8 cellular contexts compared by ENCODE assay signal in the genomic region with DNA sequence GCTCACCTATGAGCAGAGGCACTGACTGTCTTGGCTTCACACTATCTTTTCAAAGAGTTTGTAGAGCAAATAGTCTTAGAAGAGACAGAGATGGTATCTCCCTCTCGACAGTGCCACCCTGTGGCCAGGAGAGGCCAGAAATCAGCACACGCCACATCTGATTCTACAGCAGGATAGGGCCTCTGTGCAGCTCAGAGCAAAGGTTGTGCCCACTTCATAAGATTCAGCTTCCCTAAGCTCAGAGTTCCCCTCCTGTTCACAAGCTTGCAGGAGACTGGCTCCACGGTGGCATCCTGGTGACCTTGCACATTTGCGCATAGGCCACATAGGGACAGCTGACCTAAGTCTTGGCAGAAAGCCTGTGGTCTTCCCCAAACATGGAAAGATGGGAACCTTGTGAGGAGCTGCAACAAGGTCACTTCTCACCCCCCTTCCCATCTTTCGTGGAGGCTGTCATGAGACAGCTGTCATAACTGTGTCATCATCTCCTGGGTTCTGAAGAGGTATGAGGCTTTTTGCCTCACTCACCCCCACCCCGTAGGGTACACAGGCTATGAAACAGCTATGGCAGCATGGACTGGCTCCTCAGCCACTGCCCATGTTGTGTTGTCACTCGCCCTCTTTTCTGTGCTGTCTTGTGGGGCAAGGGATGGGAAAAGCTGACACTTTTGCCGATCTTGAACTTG. TPM values are rescaled to one million over a fixed set of nuclear protein-coding genes. Genes with fewer than 3 reads are reported as not detected.
DNase-seq lines count a peak whose midpoint lies in the region; ATAC-seq and TF ChIP-seq lines count a peak whose summit lies in the region.

No MANE protein-coding gene starts in this region.

- H3K9me3 Mint-ChIP-seq in progenitor cell of endocrine pancreas (ENCODE audit: low read depth): no peaks in the 10 kb centered on the region

- H3K36me3 ChIP-seq in RWPE2 (ENCODE audit: low read depth) (no peaks in the 10 kb centered on the region), vagina (no peaks in the 10 kb centered on the region)

- H3K27ac Mint-ChIP-seq in progenitor cell of endocrine pancreas: peak overlapping the region; percentile 22

- H3K27me3 Mint-ChIP-seq in progenitor cell of endocrine pancreas: no peaks in the 10 kb centered on the region

- H3K4me3 ChIP-seq in RWPE2 (ENCODE audit: severe bottlenecking) (no peak overlapping the region), vagina (no peak overlapping the region)

- peak; percentile 60 for TF ChIP-seq CTCF in RWPE2 (IDR thresholded peaks at IDR 0.05; ENCODE audit: poor library complexity, severe bottlenecking)
- peak; percentile 83 for TF ChIP-seq CTCF in progenitor cell of endocrine pancreas (IDR thresholded peaks at IDR 0.05; ENCODE audit: unreplicated experiment)
- peak in 2 of 3 experiments; percentile 31 to 36 for TF ChIP-seq CTCF in vagina (IDR thresholded peaks at IDR 0.05)

- DNase-seq in EL (peak; percentile 48), RWPE2 (ENCODE audit: low spot score) (no peak), glomerular endothelial cell (ENCODE audit: extremely low read depth, low read depth, low spot score) (peak; percentile 7), progenitor cell of endocrine pancreas (ENCODE audit: low spot score, unreplicated experiment) (peak; percentile 28), vagina (ENCODE audit: extremely low spot score in 2 of 2) (no peak)
- DNase-seq in activated gamma-delta T cell treated with anti-CD3 and anti-CD28 coated beads, Interleukin-2, amount 50 U/mL, for 16 hours (ENCODE audit: low read depth): peak; percentile 65

- H3K36me3 Mint-ChIP-seq in progenitor cell of endocrine pancreas (ENCODE audit: insufficient read depth): no peaks in the 10 kb centered on the region

- no peaks in the 10 kb centered on the region for H3K27me3 ChIP-seq in RWPE2 (ENCODE audit: insufficient read depth, poor library complexity, severe bottlenecking)
- H3K27me3 ChIP-seq in vagina: no peaks in the 10 kb centered on the region

- no peak overlapping the region for H3K4me3 Mint-ChIP-seq in progenitor cell of endocrine pancreas (ENCODE audit: low read depth)

- H3K27ac ChIP-seq in RWPE2 (ENCODE audit: poor library complexity, severe bottlenecking): peak overlapping the region; percentile 11
- no peak overlapping the region for H3K27ac ChIP-seq in vagina

- ATAC-seq in HG03432 (IDR thresholded peaks at IDR 0.05; ENCODE audit: unreplicated experiment) (peak; percentile 60), RWPE2 (ENCODE audit: low read depth) (peak; percentile 63), HG02981 (IDR thresholded peaks at IDR 0.05; ENCODE audit: unreplicated experiment) (no peak)

- H3K4me1 ChIP-seq in RWPE2 (ENCODE audit: insufficient read depth, poor library complexity, severe bottlenecking) (peaks cover 18% of the 10 kb centered on the region), vagina (peaks cover 17% of the 10 kb centered on the region)

- intact Hi-C loops in vagina (cut with DNase I): no loop called here

- H3K4me1 Mint-ChIP-seq in progenitor cell of endocrine pancreas (ENCODE audit: low read depth): peaks cover 40% of the 10 kb centered on the region

- H3K9me3 ChIP-seq in RWPE2 (ENCODE audit: severe bottlenecking) (no peaks in the 10 kb centered on the region), vagina (no peaks in the 10 kb centered on the region)

- TF ChIP-seq POLR2A in vagina (IDR thresholded peaks at IDR 0.05): no peak

RNA-seq across cellular contexts. Expression of a gene that starts 3.0 kb away (rescaled TPM):
- total RNA-seq in glomerular endothelial cell (not detected in 2 replicates), progenitor cell of endocrine pancreas (1.2 and 1.8 TPM in 2 replicates), vagina (2.0 TPM)

Comparison
In these comparisons a context has a peak if more than half of its experiments do, and no peak if none do; other contexts are left out.
1. DNase-seq: peak in EL (single experiment), activated gamma-delta T cell treated with anti-CD3 and anti-CD28 coated beads, Interleukin-2, amount 50 U/mL, for 16 hours (single experiment), glomerular endothelial cell (single experiment) and progenitor cell of endocrine pancreas (single experiment); none in RWPE2 (single experiment) and vagina (0 of 2).
2. Peak in every context shown above with its lines, with median percentiles within 50 percentile points of each other: CTCF ChIP-seq.